ENCODE assay signal across 8 cellular contexts in genomic region chr20:45407067-45407745, GRCh38. TPM values are rescaled to one million over a fixed set of nuclear protein-coding genes. Genes with fewer than 3 reads are reported as not detected.
DNase-seq lines count a peak whose midpoint lies in the region; ATAC-seq, FAIRE-seq and TF ChIP-seq lines count a peak whose summit lies in the region.

No MANE protein-coding gene starts in this region.

- H3K27me3 ChIP-seq in keratinocyte (ENCODE audit: control insufficient read depth, extremely low read depth, insufficient read depth, low read length) (peaks cover 8% of the 10 kb centered on the region), skeletal muscle satellite cell (ENCODE audit: control insufficient read depth, insufficient read depth, low read length) (peaks cover 18% of the 10 kb centered on the region)

- H3K4me3 ChIP-seq in keratinocyte (ENCODE audit: control insufficient read depth in 2 of 3, extremely low read depth in 1 of 3, insufficient read depth in 2 of 3, low read depth in 1 of 3, low read length in 3 of 3), result peak overlapping the region; percentile 72 to 86 (median 79)
- peak overlapping the region; percentile 84 for H3K4me3 ChIP-seq in skeletal muscle satellite cell (ENCODE audit: low read length)

- no peak for TF ChIP-seq CTCF in keratinocyte (optimal IDR thresholded peaks at IDR 0.05 in 1 of 3, IDR thresholded peaks at IDR 0.05 in 1 of 3, conservative IDR thresholded peaks at IDR 0.05 in 1 of 3; ENCODE audit: extremely low read depth in 1 of 3, insufficient read depth in 2 of 3, low read length in 3 of 3)

- H3K36me3 ChIP-seq in keratinocyte (ENCODE audit: control insufficient read depth in 2 of 2, extremely low read depth in 1 of 2, insufficient read depth in 2 of 2, low read length in 2 of 2) (peaks cover 5 to 10% of the 10 kb centered on the region in 2 experiments), skeletal muscle satellite cell (ENCODE audit: insufficient read depth, low read length) (no peaks in the 10 kb centered on the region)

- no peaks in the 10 kb centered on the region for H3K79me2 ChIP-seq in keratinocyte (ENCODE audit: control insufficient read depth, insufficient read depth, low read length)

- ATAC-seq in GM18868 (IDR thresholded peaks at IDR 0.05; ENCODE audit: unreplicated experiment), result no peak

- H3K4me2 ChIP-seq in keratinocyte (ENCODE audit: control insufficient read depth, extremely low read depth, insufficient read depth, low read depth, low read length) (peak overlapping the region; percentile 86), skeletal muscle satellite cell (ENCODE audit: low read length) (peak overlapping the region; percentile 100)

- peak overlapping the region; percentile 84 for H2AFZ ChIP-seq in keratinocyte (ENCODE audit: control insufficient read depth, low read length)

- FAIRE-seq in keratinocyte (lab: Jason Lieb, UNC), result no peak

- H3K4me1 ChIP-seq in keratinocyte (ENCODE audit: control insufficient read depth, extremely low read depth, insufficient read depth, low read length), result peaks cover 4% of the 10 kb centered on the region
- peaks cover 17% of the 10 kb centered on the region for H3K4me1 ChIP-seq in skeletal muscle satellite cell (ENCODE audit: control insufficient read depth, insufficient read depth, low read length)

- dilution Hi-C loops in keratinocyte (cut with MboI; ENCODE audit: extremely low pct_ligation_motif_present, low sequenced_read_pairs), result no loop called here

- DNase-seq in COLO668 (lab: John Stamatoyannopoulos, UW; ENCODE audit: unreplicated experiment) (peak; percentile 74), NCI-H2171 treated with DMSO at 0.1 percent for 48 hours (lab: John Stamatoyannopoulos, UW) (peak; percentile 55), caudate nucleus (lab: John Stamatoyannopoulos, UW) (peak in 43 of 61 donors; percentile 28 to 80 (median 60)), keratinocyte (ENCODE audit: low read depth, low spot score) (no peak), MV-4-11 (lab: John Stamatoyannopoulos, UW) (no peak), NCI-H187 (lab: John Stamatoyannopoulos, UW) (no peak)

- H3K9me1 ChIP-seq in keratinocyte (ENCODE audit: control insufficient read depth, extremely low read depth, insufficient read depth, low read length), result peaks cover 2% of the 10 kb centered on the region

- H3K9ac ChIP-seq in keratinocyte (ENCODE audit: control insufficient read depth, extremely low read depth, insufficient read depth, low read length) (peak overlapping the region; percentile 77), skeletal muscle satellite cell (ENCODE audit: low read depth, low read length) (peak overlapping the region; percentile 66)

- H3K27ac ChIP-seq in caudate nucleus (ENCODE audit: low read depth, low read length) (peak overlapping the region; percentile 99), keratinocyte (ENCODE audit: control insufficient read depth, insufficient read depth, low read length) (peak overlapping the region; percentile 43)

- H4K20me1 ChIP-seq in keratinocyte (ENCODE audit: control insufficient read depth, extremely low read depth, insufficient read depth, low read length), result no peaks in the 10 kb centered on the region

- H3K9me3 ChIP-seq in keratinocyte (ENCODE audit: control insufficient read depth, low read depth, low read length) (no peaks in the 10 kb centered on the region), skeletal muscle satellite cell (replicated peaks; ENCODE audit: low read length) (no peaks in the 10 kb centered on the region)

RNA-seq across cellular contexts. Expression of gene DBNDD2, which starts 0.9 kb away (rescaled TPM):
- polyA plus RNA-seq in keratinocyte, result 33.8 to 42.3 TPM (median 37.4 TPM) in 3 replicates
- 22.8 TPM for polyA plus RNA-seq in keratinocyte (2011; ENCODE audit: low read depth)
- polyA plus RNA-seq in keratinocyte (2011; cell fraction: cytosol; rRNA removed), result 40.6 and 52.3 TPM in 2 replicates
- polyA plus RNA-seq in keratinocyte (2011; cell fraction: nucleus; rRNA removed), result 24.9 and 25.0 TPM in 2 replicates
- 31.8 and 32.8 TPM in 2 replicates for polyA plus RNA-seq in keratinocyte (2012; ENCODE audit: low replicate concordance)
- 15.8 to 30.9 TPM (median 19.2 TPM) in 3 replicates for polyA minus RNA-seq in keratinocyte
- 8.8 TPM for polyA minus RNA-seq in keratinocyte (2011; cell fraction: cytosol; rRNA and poly(A)+ RNA removed)
- 5.4 and 5.7 TPM in 2 replicates for polyA minus RNA-seq in keratinocyte (2011; cell fraction: nucleus; rRNA and poly(A)+ RNA removed)
- total RNA-seq in skeletal muscle satellite cell (2012; rRNA removed), result 1.3 and 1.5 TPM in 2 replicates

RNA-seq across cellular contexts. Expression of gene PIGT, which starts 8.7 kb away (rescaled TPM):
- polyA plus RNA-seq in keratinocyte, result 25.9 to 37.6 TPM (median 26.5 TPM) in 3 replicates
- polyA plus RNA-seq in keratinocyte (2011; ENCODE audit: low read depth), result 26.7 TPM
- 29.0 and 38.7 TPM in 2 replicates for polyA plus RNA-seq in keratinocyte (2011; cell fraction: cytosol; rRNA removed)
- 45.6 and 57.8 TPM in 2 replicates for polyA plus RNA-seq in keratinocyte (2011; cell fraction: nucleus; rRNA removed)
- polyA plus RNA-seq in keratinocyte (2012; ENCODE audit: low replicate concordance), result 39.5 and 44.2 TPM in 2 replicates
- 25.6 to 90.6 TPM (median 30.8 TPM) in 3 replicates for polyA minus RNA-seq in keratinocyte
- 41.1 TPM for polyA minus RNA-seq in keratinocyte (2011; cell fraction: cytosol; rRNA and poly(A)+ RNA removed)
- polyA minus RNA-seq in keratinocyte (2011; cell fraction: nucleus; rRNA and poly(A)+ RNA removed), result 26.4 and 29.9 TPM in 2 replicates
- 21.5 and 40.6 TPM in 2 replicates for total RNA-seq in skeletal muscle satellite cell (2012; rRNA removed)

RNA-seq across cellular contexts. Expression of gene TP53TG5, which starts 29.1 kb away (rescaled TPM):
- not detected in 3 replicates for polyA plus RNA-seq in keratinocyte
- polyA plus RNA-seq in keratinocyte (2011; ENCODE audit: low read depth), result not detected
- polyA plus RNA-seq in keratinocyte (2011; cell fraction: cytosol; rRNA removed), result not detected in 2 replicates
- polyA plus RNA-seq in keratinocyte (2011; cell fraction: nucleus; rRNA removed), result 0.22 TPM in 1 of 2 replicates, not detected in the other
- 0.34 and 0.44 TPM in 2 replicates for polyA plus RNA-seq in keratinocyte (2012; ENCODE audit: low replicate concordance)
- not detected in 3 replicates for polyA minus RNA-seq in keratinocyte
- polyA minus RNA-seq in keratinocyte (2011; cell fraction: cytosol; rRNA and poly(A)+ RNA removed), result not detected
- polyA minus RNA-seq in keratinocyte (2011; cell fraction: nucleus; rRNA and poly(A)+ RNA removed), result not detected in 2 replicates
- not detected in 2 replicates for total RNA-seq in skeletal muscle satellite cell (2012; rRNA removed)

RNA-seq across cellular contexts. Expression of gene SYS1, which starts 44.2 kb away (rescaled TPM):
- polyA plus RNA-seq in keratinocyte, result 16.8 to 29.8 TPM (median 22.0 TPM) in 3 replicates
- polyA plus RNA-seq in keratinocyte (2011; ENCODE audit: low read depth), result 2.4 TPM
- polyA plus RNA-seq in keratinocyte (2011; cell fraction: cytosol; rRNA removed), result 18.0 and 21.4 TPM in 2 replicates
- polyA plus RNA-seq in keratinocyte (2011; cell fraction: nucleus; rRNA removed), result 17.8 and 20.3 TPM in 2 replicates
- polyA plus RNA-seq in keratinocyte (2012; ENCODE audit: low replicate concordance), result 13.0 and 16.6 TPM in 2 replicates
- polyA minus RNA-seq in keratinocyte, result 41.4 to 75.8 TPM (median 52.7 TPM) in 3 replicates
- 55.8 TPM for polyA minus RNA-seq in keratinocyte (2011; cell fraction: cytosol; rRNA and poly(A)+ RNA removed)
- polyA minus RNA-seq in keratinocyte (2011; cell fraction: nucleus; rRNA and poly(A)+ RNA removed), result 14.1 and 18.9 TPM in 2 replicates
- total RNA-seq in skeletal muscle satellite cell (2012; rRNA removed), result 18.6 and 18.8 TPM in 2 replicates

RNA-seq across cellular contexts. Expression of gene SDC4, which starts 59.0 kb away (rescaled TPM):
- 114 to 206 TPM (median 140 TPM) in 3 replicates for polyA plus RNA-seq in keratinocyte
- polyA plus RNA-seq in keratinocyte (2011; ENCODE audit: low read depth), result 28.2 TPM
- polyA plus RNA-seq in keratinocyte (2011; cell fraction: cytosol; rRNA removed), result 68.5 and 78.5 TPM in 2 replicates
- 189 and 212 TPM in 2 replicates for polyA plus RNA-seq in keratinocyte (2011; cell fraction: nucleus; rRNA removed)
- polyA plus RNA-seq in keratinocyte (2012; ENCODE audit: low replicate concordance), result 187 and 229 TPM in 2 replicates
- 183 to 252 TPM (median 197 TPM) in 3 replicates for polyA minus RNA-seq in keratinocyte
- 145 TPM for polyA minus RNA-seq in keratinocyte (2011; cell fraction: cytosol; rRNA and poly(A)+ RNA removed)
- polyA minus RNA-seq in keratinocyte (2011; cell fraction: nucleus; rRNA and poly(A)+ RNA removed), result 171 and 233 TPM in 2 replicates
- 72.8 and 93.0 TPM in 2 replicates for total RNA-seq in skeletal muscle satellite cell (2012; rRNA removed)

Comparison
In these comparisons a context has a peak if more than half of its experiments do, and no peak if none do; other contexts are left out.
1. DNase-seq: peak in COLO668 (single experiment), NCI-H2171 treated with DMSO at 0.1 percent for 48 hours (single experiment) and caudate nucleus (43 of 61); none in keratinocyte (single experiment), MV-4-11 (single experiment) and NCI-H187 (0 of 2).